11 cellular contexts compared by ENCODE assay signal in the genomic region with DNA sequence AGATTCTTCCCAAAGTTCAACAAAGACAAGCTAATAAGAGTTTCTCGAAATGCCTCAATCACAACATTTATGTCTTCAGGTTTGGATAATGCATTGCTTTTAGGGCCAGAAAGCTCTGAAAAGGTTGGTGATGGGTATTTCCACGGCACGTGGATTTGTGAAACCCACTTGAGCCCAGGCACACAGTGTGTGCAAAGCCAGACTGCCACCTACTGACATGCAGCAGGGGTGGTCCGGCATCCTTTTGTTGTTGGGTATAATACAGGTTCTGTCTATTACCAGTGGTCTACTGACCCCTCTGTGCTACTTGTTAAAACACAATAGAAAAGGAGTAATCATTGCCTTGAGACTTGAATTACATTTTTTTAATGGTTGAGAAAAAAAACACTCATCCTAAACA.
DNase-seq lines count a peak whose midpoint lies in the region; ATAC-seq, FAIRE-seq and TF ChIP-seq lines count a peak whose summit lies in the region.
"Had no signal": no experiment of that assay in that cellular context is flagged by ENCODE, and none has a peak within 500 bp of the region (broad histone marks: within the 10 kb centered on the region; RNA-seq: fewer than 3 reads in every experiment).

No MANE protein-coding gene starts in this region.

- H2AK5ac ChIP-seq in H1 (ENCODE audit: low read depth, low read length), result no peak overlapping the region

- H3K27me3 ChIP-seq in H1 (replicated peaks in 1 of 4; ENCODE audit: control insufficient read depth in 3 of 4, extremely low read depth in 1 of 4, insufficient read depth in 3 of 4, low read length in 3 of 4), result no peaks in the 10 kb centered on the region
- H3K27me3 ChIP-seq: ascending aorta had no signal

- H2BK120ac ChIP-seq in H1 (replicated peaks; ENCODE audit: low read depth, low read length), result no peak overlapping the region

- CTCF ChIA-PET in H1 (lab: Charles Lee; ENCODE audit: partially characterized antibody), result interaction anchor here (0.9 to 1.6 kb wide), 4 partner anchors 15 to 276 kb away, joined by 3 to 6 read pairs (median 4); no protein-coding TSS in a partner anchor
- CTCF ChIA-PET in activated CD4-positive, alpha-beta T cell treated with anti-CD3 and anti-CD28 coated beads for 36 hours (lab: Charles Lee), result no interaction called here

- H4K20me1 ChIP-seq in H1 (replicated peaks in 1 of 2; ENCODE audit: control insufficient read depth in 1 of 2, insufficient read depth in 2 of 2, low read length in 2 of 2), result no peaks in the 10 kb centered on the region

- peaks cover 39% of the 10 kb centered on the region for H3K27me3 Mint-ChIP-seq in neural crest cell (ENCODE audit: low read depth)
- peaks cover 19% of the 10 kb centered on the region for H3K27me3 Mint-ChIP-seq in activated CD4-positive, alpha-beta T cell treated with anti-CD3 and anti-CD28 coated beads for 36 hours

- H3K27ac Mint-ChIP-seq in neural crest cell (ENCODE audit: unreplicated experiment), result no peak overlapping the region
- no peak overlapping the region for H3K27ac Mint-ChIP-seq in activated CD4-positive, alpha-beta T cell treated with anti-CD3 and anti-CD28 coated beads for 36 hours

- in situ Hi-C loops in G401 (cut with HindIII; ENCODE audit: low sequenced_read_pairs), result no loop called here

- intact Hi-C loops in activated CD4-positive, alpha-beta T cell treated with anti-CD3 and anti-CD28 coated beads for 36 hours (cut with DNase I, micrococcal nuclease), result no loop called here

- H3K27ac ChIP-seq in H1 (ENCODE audit: low read depth, low read length), result no peak overlapping the region
- H3K27ac ChIP-seq: HL-60 had no signal

- POLR2A ChIA-PET in H1 (lab: Charles Lee; ENCODE audit: partially characterized antibody), result no interaction called here
- POLR2A ChIA-PET in activated CD4-positive, alpha-beta T cell treated with anti-CD3 and anti-CD28 coated beads for 36 hours (lab: Charles Lee), result no interaction called here

- H3K9me3 Mint-ChIP-seq in neural crest cell, result no peaks in the 10 kb centered on the region
- H3K9me3 Mint-ChIP-seq in activated CD4-positive, alpha-beta T cell treated with anti-CD3 and anti-CD28 coated beads for 36 hours (ENCODE audit: low read depth), result no peaks in the 10 kb centered on the region

- H3K23me2 ChIP-seq in H1 (ENCODE audit: low read depth, low read length), result no peaks in the 10 kb centered on the region

- no peak overlapping the region for H3K4me2 ChIP-seq in H1 (ENCODE audit: insufficient read depth in 1 of 2, low read depth in 2 of 2, low read length in 2 of 2)

- H4K5ac ChIP-seq in H1 (ENCODE audit: insufficient read length, low read depth, low read length), result no peak overlapping the region

- no peak overlapping the region for H2AFZ ChIP-seq in H1 (ENCODE audit: low read length)

- peak; percentile 47 to 62 for TF ChIP-seq RAD21 in H1 (IDR thresholded peaks at IDR 0.05 in 1 of 2, conservative IDR thresholded peaks at IDR 0.05 in 1 of 2; ENCODE audit: low read depth in 2 of 2, low read length in 2 of 2)

- no peak for TF ChIP-seq POLR2A in H1 (IDR thresholded peaks at IDR 0.05; ENCODE audit: control extremely low read depth in 1 of 2, low read depth in 2 of 2, low read length in 2 of 2)

- no peak overlapping the region for H3K9ac ChIP-seq in H1 (replicated peaks in 1 of 4; ENCODE audit: extremely low read depth in 1 of 4, low read depth in 3 of 4, low read length in 3 of 4)

- H3K56ac ChIP-seq in H1 (replicated peaks; ENCODE audit: insufficient read length, low read depth, low read length), result no peak overlapping the region

- no peaks in the 10 kb centered on the region for H3K79me2 ChIP-seq in H1 (ENCODE audit: control insufficient read depth in 1 of 2, insufficient read depth in 2 of 2, low read length in 2 of 2)

- H2BK12ac ChIP-seq in H1 (ENCODE audit: low read depth, low read length), result no peak overlapping the region; the same call in 1 of the 2 replicates

- H2BK20ac ChIP-seq in H1 (ENCODE audit: low read length), result no peak overlapping the region

- H4K8ac ChIP-seq in H1 (ENCODE audit: extremely low read depth, insufficient read depth, low read length), result no peak overlapping the region

- FAIRE-seq in H1 (lab: Jason Lieb, UNC), result no peak

- H3K4me1 Mint-ChIP-seq in neural crest cell, result peaks cover 4% of the 10 kb centered on the region
- no peaks in the 10 kb centered on the region for H3K4me1 Mint-ChIP-seq in activated CD4-positive, alpha-beta T cell treated with anti-CD3 and anti-CD28 coated beads for 36 hours

- no peaks in the 10 kb centered on the region for H3K79me1 ChIP-seq in H1 (ENCODE audit: low read depth, low read length)

- peak; percentile 20 to 44 (median 29); a peak in 3 of 4 replicates for TF ChIP-seq CTCF in H1 (IDR thresholded peaks at IDR 0.05; ENCODE audit: control extremely low read depth in 1 of 3, insufficient read depth in 1 of 3, low read depth in 1 of 3, low read length in 3 of 3)
- peak; percentile 20 for TF ChIP-seq CTCF in neural crest cell (conservative IDR thresholded peaks at IDR 0.05)

- no peak overlapping the region for H3K23ac ChIP-seq in H1 (ENCODE audit: insufficient read length)

- ATAC-seq in GM21381 (IDR thresholded peaks at IDR 0.05; ENCODE audit: unreplicated experiment), result no peak
- ATAC-seq in activated CD4-positive, alpha-beta T cell treated with anti-CD3 and anti-CD28 coated beads for 36 hours, result no peak
- ATAC-seq: mucosa of descending colon had no signal

- TF ChIP-seq EP300 in H1 (IDR thresholded peaks at IDR 0.05; ENCODE audit: borderline replicate concordance in 1 of 2, low read depth in 2 of 2, low read length in 2 of 2), result no peak

- H2BK15ac ChIP-seq in H1 (ENCODE audit: low read length), result no peak overlapping the region

- no peak overlapping the region for H3K4me3 Mint-ChIP-seq in neural crest cell
- H3K4me3 Mint-ChIP-seq in activated CD4-positive, alpha-beta T cell treated with anti-CD3 and anti-CD28 coated beads for 36 hours, result no peak overlapping the region

- no peak overlapping the region for H2BK5ac ChIP-seq in H1 (ENCODE audit: low read depth, low read length)

- 0 out of 7 replicates have a peak, but pooled peaks cover 0 to 1% (median 0%) of the 10 kb centered on the region in 4 experiments for H3K4me1 ChIP-seq in H1 (replicated peaks in 1 of 4; ENCODE audit: control insufficient read depth in 3 of 4, insufficient read depth in 4 of 4, low read length in 3 of 4)

- H3K18ac ChIP-seq in H1 (ENCODE audit: extremely low read depth, low read length), result no peak overlapping the region

- WGBS in H1 (ENCODE audit: extremely low coverage in 1 of 2, insufficient coverage in 1 of 2, insufficient read length in 1 of 2, insufficient replicate concordance in 2 of 2, low coverage in 1 of 2, low lambda C conversion rate in 2 of 2, missing lambda C conversion rate in 1 of 2), 2 experiments, result 83% methylated on average over 4 of the region's 4 CpGs; no CpG with 5 or more reads in 1 of the 2 experiments

- H3K14ac ChIP-seq in H1 (ENCODE audit: insufficient read length), result no peak overlapping the region

- H3K36me3 ChIP-seq in H1 (ENCODE audit: control insufficient read depth in 2 of 4, insufficient read depth in 4 of 4, low read length in 3 of 4), result no peaks in the 10 kb centered on the region
- H3K36me3 ChIP-seq: ascending aorta had no signal

- no peaks in the 10 kb centered on the region for H3K9me3 ChIP-seq in H1 (ENCODE audit: insufficient read depth in 2 of 2, low read depth in 1 of 2, low read length in 1 of 2)
- H3K9me3 ChIP-seq: ascending aorta, mucosa of descending colon had no signal

- no peak overlapping the region for H3K4ac ChIP-seq in H1 (replicated peaks; ENCODE audit: insufficient read length, low read depth, low read length)

- peak overlapping the region; percentile 54 for H4K91ac ChIP-seq in H1 (replicated peaks; ENCODE audit: insufficient read length, low read length)

- H3K36me3 Mint-ChIP-seq in neural crest cell (ENCODE audit: low read depth), result no peaks in the 10 kb centered on the region
- H3K36me3 Mint-ChIP-seq in activated CD4-positive, alpha-beta T cell treated with anti-CD3 and anti-CD28 coated beads for 36 hours (ENCODE audit: low read depth), result no peaks in the 10 kb centered on the region

- peak; percentile 8 for DNase-seq in G401 (ENCODE audit: low spot score)
- DNase-seq in LHCN-M2 (ENCODE audit: low read depth), result peak; percentile 3
- DNase-seq in H1 (ENCODE audit: low read depth in 1 of 2, low spot score in 2 of 2), result no peak
- DNase-seq in neural crest cell (ENCODE audit: low read depth, low spot score), result no peak
- DNase-seq in activated CD4-positive, alpha-beta T cell treated with anti-CD3 and anti-CD28 coated beads for 36 hours, result no peak
- DNase-seq in NCI-H1694 (lab: John Stamatoyannopoulos, UW), result no peak
- DNase-seq in RPMI8226, result no peak

- H3K4me3 ChIP-seq in H1 (ENCODE audit: extremely low read depth in 1 of 4, insufficient read depth in 2 of 4, low read depth in 3 of 4, low read length in 4 of 4), result no peak overlapping the region
- H3K4me3 ChIP-seq: ascending aorta, mucosa of descending colon had no signal

TF ChIP-seq in H1, 55 proteins besides CTCF, POLR2A, EP300 and RAD21 (continues in another document):
- TF ChIP-seq GTF2F1 (IDR thresholded peaks at IDR 0.05; ENCODE audit: borderline replicate concordance, low read depth, low read length) (no peak), TBP (IDR thresholded peaks at IDR 0.05; ENCODE audit: low read depth, low read length) (no peak), SUZ12 (IDR thresholded peaks at IDR 0.05; ENCODE audit: low read length) (no peak), HDAC6 (IDR thresholded peaks at IDR 0.05; ENCODE audit: low read depth, low read length) (no peak), KDM4A (IDR thresholded peaks at IDR 0.05; ENCODE audit: low read depth, low read length, severe bottlenecking) (no peak), TEAD4 (IDR thresholded peaks at IDR 0.05; ENCODE audit: low read depth, low read length) (no peak), POU5F1 (IDR thresholded peaks at IDR 0.05; ENCODE audit: low read depth, low read length) (no peak), RXRA (IDR thresholded peaks at IDR 0.05; ENCODE audit: insufficient read depth, low read depth, low read length) (no peak), ASH2L (IDR thresholded peaks at IDR 0.05; ENCODE audit: low read length) (no peak), KDM5A (IDR thresholded peaks at IDR 0.05; ENCODE audit: low read length) (no peak)
- TF ChIP-seq, protein P1, sequence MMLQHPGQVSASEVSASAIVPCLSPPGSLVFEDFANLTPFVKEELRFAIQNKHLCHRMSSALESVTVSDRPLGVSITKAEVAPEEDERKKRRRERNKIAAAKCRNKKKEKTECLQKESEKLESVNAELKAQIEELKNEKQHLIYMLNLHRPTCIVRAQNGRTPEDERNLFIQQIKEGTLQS (IDR thresholded peaks at IDR 0.05; ENCODE audit: insufficient read depth, low read depth, low read length), result no peak
- TF ChIP-seq, protein P2, sequence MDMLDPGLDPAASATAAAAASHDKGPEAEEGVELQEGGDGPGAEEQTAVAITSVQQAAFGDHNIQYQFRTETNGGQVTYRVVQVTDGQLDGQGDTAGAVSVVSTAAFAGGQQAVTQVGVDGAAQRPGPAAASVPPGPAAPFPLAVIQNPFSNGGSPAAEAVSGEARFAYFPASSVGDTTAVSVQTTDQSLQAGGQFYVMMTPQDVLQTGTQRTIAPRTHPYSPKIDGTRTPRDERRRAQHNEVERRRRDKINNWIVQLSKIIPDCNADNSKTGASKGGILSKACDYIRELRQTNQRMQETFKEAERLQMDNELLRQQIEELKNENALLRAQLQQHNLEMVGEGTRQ (IDR thresholded peaks at IDR 0.05; ENCODE audit: low read length), result no peak

Comparison
In these comparisons a context has a peak if more than half of its experiments do, and no peak if none do; other contexts are left out.
1. DNase-seq: peak in G401 (single experiment) and LHCN-M2 (single experiment); none in H1 (0 of 2), neural crest cell (single experiment), activated CD4-positive, alpha-beta T cell treated with anti-CD3 and anti-CD28 coated beads for 36 hours (single experiment), NCI-H1694 (single experiment) and RPMI8226 (single experiment).